ENCODE assay signal across 18 cellular contexts in the genomic region with DNA sequence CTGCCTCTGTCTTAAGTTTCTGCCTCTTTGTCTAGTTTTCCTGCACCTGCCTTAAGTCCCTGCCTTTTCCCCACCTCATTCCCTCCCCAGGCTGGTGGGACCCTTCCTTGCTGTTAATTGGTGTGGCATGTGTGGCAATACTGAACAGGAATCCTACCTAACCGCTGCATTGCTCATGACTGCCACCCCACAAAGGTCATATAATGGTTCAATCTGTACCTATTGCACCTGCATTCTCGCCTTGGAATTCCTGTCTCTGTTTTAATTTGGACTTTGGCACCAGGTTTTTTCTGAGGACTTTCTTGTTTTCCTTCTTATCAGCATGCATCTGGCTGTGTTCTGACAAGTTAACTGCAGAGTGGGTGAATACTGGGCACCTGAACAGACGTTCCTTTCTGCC.
A peak's percentile ranks its signal among the peaks of the same experiment; 100 is the strongest.
DNase-seq lines count a peak whose midpoint lies in the region; ATAC-seq and TF ChIP-seq lines count a peak whose summit lies in the region.
"Had no signal": no experiment of that assay in that cellular context is flagged by ENCODE, and none has a peak within 500 bp of the region (broad histone marks: within the 10 kb centered on the region; RNA-seq: fewer than 3 reads in every experiment).

No MANE protein-coding gene starts in this region.

- H3K27ac ChIP-seq in right atrium auricular region = no peak overlapping the region
- H3K27ac ChIP-seq in esophagus muscularis mucosa (replicated peaks in 1 of 4) = no peak overlapping the region
- peak overlapping the region; percentile 53 for H3K27ac ChIP-seq in neural cell (ENCODE audit: low read length)
- no peak overlapping the region for H3K27ac ChIP-seq in tibial artery
- H3K27ac ChIP-seq in suprapubic skin = no peak overlapping the region
- H3K27ac ChIP-seq: BLaER1, GM23248 had no signal

- no peak overlapping the region for H3K9ac ChIP-seq in neural cell (ENCODE audit: low read length)
- H3K9ac ChIP-seq: BLaER1, GM23248 had no signal

- H3F3A ChIP-seq in neural cell (ENCODE audit: insufficient read depth, low read length, poor library complexity, severe bottlenecking) = peaks cover 3% of the 10 kb centered on the region

- no peak overlapping the region for H3K4me2 ChIP-seq in neural cell (ENCODE audit: low read length)
- H3K4me2 ChIP-seq: BLaER1 had no signal

- H4K20me1 ChIP-seq in neural cell (ENCODE audit: insufficient read depth) = no peaks in the 10 kb centered on the region
- H4K20me1 ChIP-seq: BLaER1 had no signal

- no peak for TF ChIP-seq POLR2A in esophagus muscularis mucosa (IDR thresholded peaks at IDR 0.05; ENCODE audit: low read depth)
- TF ChIP-seq POLR2A in suprapubic skin (IDR thresholded peaks at IDR 0.05) = no peak

- H3K4me3 ChIP-seq in right atrium auricular region (no peak overlapping the region), esophagus muscularis mucosa (no peak overlapping the region), neural cell (ENCODE audit: low read length) (no peak overlapping the region), tibial artery (no peak overlapping the region), suprapubic skin (no peak overlapping the region)
- H3K4me3 ChIP-seq: BLaER1, GM12878, GM23248, HAP-1 had no signal

- H3K9me2 ChIP-seq in neural cell (ENCODE audit: insufficient read depth, low read length) = no peaks in the 10 kb centered on the region

- ATAC-seq in Right ventricle myocardium inferior = no peak
- no peak for ATAC-seq in GM19467 (IDR thresholded peaks at IDR 0.05; ENCODE audit: unreplicated experiment)
- ATAC-seq: GM12878 had no signal

- intact Hi-C loops in Right ventricle myocardium inferior (cut with DNase I) (no loop called here), esophagus muscularis mucosa (cut with DNase I) (no loop called here), tibial artery (cut with DNase I; ENCODE audit: low total_unique reads) (no loop called here)

- H3K79me2 ChIP-seq in neural cell (replicated peaks; ENCODE audit: insufficient read depth, low read length) = no peaks in the 10 kb centered on the region

- no peak for TF ChIP-seq EP300 in esophagus muscularis mucosa (IDR thresholded peaks at IDR 0.05)
- TF ChIP-seq EP300 in neural cell (conservative IDR thresholded peaks at IDR 0.05; ENCODE audit: poor library complexity, severe bottlenecking) = no peak
- TF ChIP-seq EP300 in suprapubic skin (IDR thresholded peaks at IDR 0.05) = no peak

- DNase-seq in right atrium auricular region (ENCODE audit: low spot score) (peak; percentile 40), Right ventricle myocardium inferior (ENCODE audit: missing footprints) (no peak), esophagus muscularis mucosa (ENCODE audit: extremely low spot score) (peak; percentile 47), tibial artery (no peak), suprapubic skin (ENCODE audit: low spot score in 2 of 2) (no peak)
- no peak for DNase-seq in activated naive CD4-positive, alpha-beta T cell treated with anti-CD3 and anti-CD28 coated beads, Interleukin-2, amount 50 U/mL, for 16 hours
- DNase-seq: 8988T; CD4-positive, alpha-beta memory T cell; DMS 273 treated with DMSO at 0.1 percent for 48 hours; DMS53; DND-41; EL; GM23248 had no signal

- TF ChIP-seq CTCF in right atrium auricular region (IDR thresholded peaks at IDR 0.05) (no peak), esophagus muscularis mucosa (IDR thresholded peaks at IDR 0.05) (no peak), neural cell (IDR thresholded peaks at IDR 0.05; ENCODE audit: poor library complexity, severe bottlenecking) (no peak), tibial artery (IDR thresholded peaks at IDR 0.05) (no peak), suprapubic skin (IDR thresholded peaks at IDR 0.05) (no peak)

- H3K4me1 ChIP-seq in right atrium auricular region (no peaks in the 10 kb centered on the region), esophagus muscularis mucosa (no peaks in the 10 kb centered on the region), tibial artery (no peaks in the 10 kb centered on the region), suprapubic skin (no peaks in the 10 kb centered on the region)
- H3K4me1 ChIP-seq: BLaER1, HAP-1 had no signal

- no peak overlapping the region for H2AFZ ChIP-seq in neural cell (ENCODE audit: low read depth, low read length)
- H2AFZ ChIP-seq: GM23248 had no signal

- H3K9me3 ChIP-seq in right atrium auricular region = no peaks in the 10 kb centered on the region
- H3K9me3 ChIP-seq in esophagus muscularis mucosa = no peaks in the 10 kb centered on the region
- no peaks in the 10 kb centered on the region for H3K9me3 ChIP-seq in neural cell (ENCODE audit: low read length)
- no peaks in the 10 kb centered on the region for H3K9me3 ChIP-seq in tibial artery
- no peaks in the 10 kb centered on the region for H3K9me3 ChIP-seq in suprapubic skin
- H3K9me3 ChIP-seq: BLaER1, HAP-1 had no signal

- no peak for TF ChIP-seq RAD21 in neural cell (conservative IDR thresholded peaks at IDR 0.05)

- 65% methylated on average over 3 of the region's 3 CpGs for WGBS in esophagus muscularis mucosa
- 50% methylated on average over 3 of the region's 3 CpGs for WGBS in suprapubic skin

- H3K36me3 ChIP-seq in right atrium auricular region (no peaks in the 10 kb centered on the region), esophagus muscularis mucosa (no peaks in the 10 kb centered on the region), neural cell (ENCODE audit: insufficient read depth, low read length) (no peaks in the 10 kb centered on the region), tibial artery (no peaks in the 10 kb centered on the region), suprapubic skin (no peaks in the 10 kb centered on the region)
- H3K36me3 ChIP-seq: BLaER1, HAP-1 had no signal

- no peaks in the 10 kb centered on the region for H3K27me3 ChIP-seq in right atrium auricular region
- peaks cover 0 to 5% (median 0%) of the 10 kb centered on the region in 4 donors for H3K27me3 ChIP-seq in esophagus muscularis mucosa
- no peaks in the 10 kb centered on the region for H3K27me3 ChIP-seq in neural cell (ENCODE audit: insufficient read depth, low read depth, low read length)
- peaks cover 0 to 5% of the 10 kb centered on the region in 2 donors for H3K27me3 ChIP-seq in tibial artery
- peaks cover 8% of the 10 kb centered on the region for H3K27me3 ChIP-seq in suprapubic skin
- H3K27me3 ChIP-seq: BLaER1 had no signal

TF ChIP-seq in neural cell, 6 proteins besides CTCF, POLR2A, EP300 and RAD21:
- TF ChIP-seq SMC3 (conservative IDR thresholded peaks at IDR 0.05; ENCODE audit: poor library complexity) (no peak), TAF1 (IDR thresholded peaks at IDR 0.05; ENCODE audit: low read depth) (no peak), EZH2 (IDR thresholded peaks at IDR 0.05; ENCODE audit: borderline replicate concordance, insufficient read depth, low read length, poor library complexity, severe bottlenecking) (no peak), POLR2AphosphoS5 (IDR thresholded peaks at IDR 0.05) (no peak), MXI1 (conservative IDR thresholded peaks at IDR 0.05; ENCODE audit: poor library complexity, severe bottlenecking) (no peak)
- TF ChIP-seq, protein P1, sequence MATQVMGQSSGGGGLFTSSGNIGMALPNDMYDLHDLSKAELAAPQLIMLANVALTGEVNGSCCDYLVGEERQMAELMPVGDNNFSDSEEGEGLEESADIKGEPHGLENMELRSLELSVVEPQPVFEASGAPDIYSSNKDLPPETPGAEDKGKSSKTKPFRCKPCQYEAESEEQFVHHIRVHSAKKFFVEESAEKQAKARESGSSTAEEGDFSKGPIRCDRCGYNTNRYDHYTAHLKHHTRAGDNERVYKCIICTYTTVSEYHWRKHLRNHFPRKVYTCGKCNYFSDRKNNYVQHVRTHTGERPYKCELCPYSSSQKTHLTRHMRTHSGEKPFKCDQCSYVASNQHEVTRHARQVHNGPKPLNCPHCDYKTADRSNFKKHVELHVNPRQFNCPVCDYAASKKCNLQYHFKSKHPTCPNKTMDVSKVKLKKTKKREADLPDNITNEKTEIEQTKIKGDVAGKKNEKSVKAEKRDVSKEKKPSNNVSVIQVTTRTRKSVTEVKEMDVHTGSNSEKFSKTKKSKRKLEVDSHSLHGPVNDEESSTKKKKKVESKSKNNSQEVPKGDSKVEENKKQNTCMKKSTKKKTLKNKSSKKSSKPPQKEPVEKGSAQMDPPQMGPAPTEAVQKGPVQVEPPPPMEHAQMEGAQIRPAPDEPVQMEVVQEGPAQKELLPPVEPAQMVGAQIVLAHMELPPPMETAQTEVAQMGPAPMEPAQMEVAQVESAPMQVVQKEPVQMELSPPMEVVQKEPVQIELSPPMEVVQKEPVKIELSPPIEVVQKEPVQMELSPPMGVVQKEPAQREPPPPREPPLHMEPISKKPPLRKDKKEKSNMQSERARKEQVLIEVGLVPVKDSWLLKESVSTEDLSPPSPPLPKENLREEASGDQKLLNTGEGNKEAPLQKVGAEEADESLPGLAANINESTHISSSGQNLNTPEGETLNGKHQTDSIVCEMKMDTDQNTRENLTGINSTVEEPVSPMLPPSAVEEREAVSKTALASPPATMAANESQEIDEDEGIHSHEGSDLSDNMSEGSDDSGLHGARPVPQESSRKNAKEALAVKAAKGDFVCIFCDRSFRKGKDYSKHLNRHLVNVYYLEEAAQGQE (IDR thresholded peaks at IDR 0.05; ENCODE audit: borderline replicate concordance) = no peak

Comparison
In these comparisons a context has a peak if more than half of its experiments do, and no peak if none do; other contexts are left out.
1. DNase-seq: peak in right atrium auricular region (single experiment) and esophagus muscularis mucosa (single experiment); none in Right ventricle myocardium inferior (single experiment), activated naive CD4-positive, alpha-beta T cell treated with anti-CD3 and anti-CD28 coated beads, Interleukin-2, amount 50 U/mL, for 16 hours (single experiment), tibial artery (0 of 2) and suprapubic skin (0 of 2).